ENCODE assay signal across 13 cellular contexts in genomic region chr14:104969741-104970230, GRCh38. TPM values are rescaled to one million over a fixed set of nuclear protein-coding genes. Genes with fewer than 3 reads are reported as not detected.
DNase-seq lines count a peak whose midpoint lies in the region; ATAC-seq and TF ChIP-seq lines count a peak whose summit lies in the region.
"Had no signal": no experiment of that assay in that cellular context is flagged by ENCODE, and none has a peak within 500 bp of the region (broad histone marks: within the 10 kb centered on the region; RNA-seq: fewer than 3 reads in every experiment).

No MANE protein-coding gene starts in this region.

- H3K27me3 ChIP-seq in BJ (ENCODE audit: control insufficient read depth, insufficient read depth, low read length) (no peaks in the 10 kb centered on the region), adipocyte (replicated peaks; ENCODE audit: control insufficient read depth, insufficient read depth, low read length) (no peaks in the 10 kb centered on the region)

- CTCF ChIA-PET in BJ (lab: Yijun Ruan, JAX): interaction anchor here (1.1 to 1.6 kb wide), 4 partner anchors 34 to 76 kb away, joined by 3 to 5 read pairs (median 4); no protein-coding TSS in a partner anchor

- ATAC-seq in HG03159 (IDR thresholded peaks at IDR 0.05; ENCODE audit: unreplicated experiment): no peak
- no peak for ATAC-seq in GM21529 (IDR thresholded peaks at IDR 0.05; ENCODE audit: unreplicated experiment)
- ATAC-seq: activated naive CD4-positive, alpha-beta T cell treated with anti-CD3 and anti-CD28 coated beads, Interleukin-2, amount 50 U/mL, for 72 hours; T-helper 17 cell had no signal

- peak overlapping the region; percentile 44 for H3K4me3 ChIP-seq in BJ (ENCODE audit: low read depth, low read length)
- H3K4me3 ChIP-seq in adipocyte (ENCODE audit: low read length): peak overlapping the region; percentile 86
- H3K4me3 ChIP-seq in foreskin fibroblast (ENCODE audit: low read depth in 1 of 2, low read length in 2 of 2): peak overlapping the region; percentile 40 to 57
- H3K4me3 ChIP-seq in retinal pigment epithelial cell (ENCODE audit: low read length): peak overlapping the region; percentile 21
- H3K4me3 ChIP-seq: BLaER1 treated with 17β-estradiol and CSF1 and Interleukin-3, amounts not matched to agents 10 nM and 100 nM had no signal

- peaks cover 52% of the 10 kb centered on the region for H3K4me1 ChIP-seq in adipocyte (ENCODE audit: control insufficient read depth, insufficient read depth, low read length)

- H3K9ac ChIP-seq in adipocyte (ENCODE audit: low read length): peak overlapping the region; percentile 90

- no peaks in the 10 kb centered on the region for H3K9me3 ChIP-seq in adipocyte (ENCODE audit: control insufficient read depth, low read length)
- H3K9me3 ChIP-seq: BLaER1 treated with 17β-estradiol and CSF1 and Interleukin-3, amounts not matched to agents 10 nM and 100 nM had no signal

- TF ChIP-seq CTCF in BJ (IDR thresholded peaks at IDR 0.05; ENCODE audit: insufficient read depth, low read depth, low read length) (no peak), foreskin fibroblast (IDR thresholded peaks at IDR 0.05; ENCODE audit: low read depth, low read length) (no peak), retinal pigment epithelial cell (conservative IDR thresholded peaks at IDR 0.05; ENCODE audit: low read depth, low read length) (no peak)

- POLR2A ChIA-PET in BJ (lab: Charles Lee): no interaction called here

- DNase-seq in BJ (ENCODE audit: low read depth) (no peak), adipocyte (ENCODE audit: low read depth) (no peak), foreskin fibroblast (no peak), retinal pigment epithelial cell (ENCODE audit: low read depth) (no peak), NCI-H1694 (lab: John Stamatoyannopoulos, UW) (no peak), retina (no peak)
- DNase-seq: activated CD8-positive, alpha-beta memory T cell treated with anti-CD3 and anti-CD28 coated beads for 24 hours; stimulated activated CD4-positive, alpha-beta T cell treated with anti-CD3 and anti-CD28 coated beads, Interleukin-12 subunit alpha, Interleukin-12 subunit beta, amount 100 ng/mL, for 4 hours; T-helper 17 cell had no signal

- H3K36me3 ChIP-seq in BJ (ENCODE audit: control insufficient read depth, insufficient read depth, low read length): no peaks in the 10 kb centered on the region
- no peaks in the 10 kb centered on the region for H3K36me3 ChIP-seq in adipocyte (ENCODE audit: control insufficient read depth, insufficient read depth, low read length, severe bottlenecking)
- H3K36me3 ChIP-seq: BLaER1 treated with 17β-estradiol and CSF1 and Interleukin-3, amounts not matched to agents 10 nM and 100 nM had no signal

RNA-seq across cellular contexts. Expression of gene AHNAK2, which starts 8.4 kb away (rescaled TPM):
- polyA plus RNA-seq in BJ (2011; rRNA removed): 6.5 and 6.6 TPM in 2 replicates
- polyA minus RNA-seq in BJ (2011; rRNA and poly(A)+ RNA removed): 21.9 and 25.9 TPM in 2 replicates

RNA-seq across cellular contexts. Expression of gene CLBA1, which starts 15.8 kb away (rescaled TPM):
- 4.5 and 5.9 TPM in 2 replicates for polyA plus RNA-seq in BJ (2011; rRNA removed)
- polyA minus RNA-seq in BJ (2011; rRNA and poly(A)+ RNA removed): 2.6 and 4.0 TPM in 2 replicates

RNA-seq across cellular contexts. Expression of gene PLD4, which starts 45.1 kb away (rescaled TPM):
- polyA plus RNA-seq in BJ (2011; rRNA removed): 0.02 and 0.05 TPM in 2 replicates
- 0.05 and 0.28 TPM in 2 replicates for polyA minus RNA-seq in BJ (2011; rRNA and poly(A)+ RNA removed)

RNA-seq across cellular contexts. Expression of gene CDCA4, which starts 51.1 kb away (rescaled TPM):
- polyA plus RNA-seq in BJ (2011; rRNA removed): 13.3 and 16.6 TPM in 2 replicates
- 8.7 and 10.7 TPM in 2 replicates for polyA minus RNA-seq in BJ (2011; rRNA and poly(A)+ RNA removed)

Comparison
In these comparisons a context has a peak if more than half of its experiments do, and no peak if none do; other contexts are left out.
1. H3K4me3 ChIP-seq: peak in every context shown above with its lines; median percentile 86 in adipocyte; 48 in foreskin fibroblast; 44 in BJ; 21 in retinal pigment epithelial cell.